In the genomic region with DNA sequence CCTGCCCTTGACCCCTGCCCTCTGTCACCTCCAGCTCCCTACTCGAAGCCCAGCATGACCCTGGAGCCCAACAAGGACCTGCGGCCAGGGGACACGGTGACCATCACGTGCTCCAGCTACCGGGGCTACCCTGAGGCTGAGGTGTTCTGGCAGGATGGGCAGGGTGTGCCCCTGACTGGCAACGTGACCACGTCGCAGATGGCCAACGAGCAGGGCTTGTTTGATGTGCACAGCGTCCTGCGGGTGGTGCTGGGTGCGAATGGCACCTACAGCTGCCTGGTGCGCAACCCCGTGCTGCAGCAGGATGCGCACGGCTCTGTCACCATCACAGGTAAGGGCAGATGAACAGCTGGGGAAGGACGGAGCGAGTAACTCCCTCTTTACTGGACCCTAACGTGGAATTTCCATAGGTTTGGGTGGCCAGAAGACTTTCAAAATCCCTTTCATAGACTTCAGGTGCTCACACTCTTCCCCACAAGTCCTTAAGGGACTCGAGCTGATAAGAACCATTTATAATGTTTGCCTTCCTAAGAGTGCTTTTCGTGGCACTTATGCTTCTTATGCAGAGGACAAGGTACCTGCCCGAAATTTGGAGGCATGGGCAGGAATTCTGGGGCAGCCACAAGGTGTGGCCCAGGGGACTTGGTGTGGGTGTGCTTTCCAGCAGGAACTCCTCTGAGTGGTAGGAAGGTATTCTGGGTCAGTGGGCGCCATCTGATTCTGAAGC, we compare ENCODE assay signal across 2 cellular contexts. TPM values are rescaled to one million over a fixed set of nuclear protein-coding genes. Genes with fewer than 3 reads are reported as not detected.
"Had no signal": no experiment of that assay in that cellular context is flagged by ENCODE, and none has a peak within 500 bp of the region (broad histone marks: within the 10 kb centered on the region; RNA-seq: fewer than 3 reads in every experiment).

No MANE protein-coding gene starts in this region.

RNA-seq across cellular contexts. Expression of gene INSYN1, which starts 48.8 kb away (rescaled TPM):
- total RNA-seq: SJSA1, T-cell had no signal
